Comparison of ENCODE assay signal across 24 cellular contexts in the genomic region with DNA sequence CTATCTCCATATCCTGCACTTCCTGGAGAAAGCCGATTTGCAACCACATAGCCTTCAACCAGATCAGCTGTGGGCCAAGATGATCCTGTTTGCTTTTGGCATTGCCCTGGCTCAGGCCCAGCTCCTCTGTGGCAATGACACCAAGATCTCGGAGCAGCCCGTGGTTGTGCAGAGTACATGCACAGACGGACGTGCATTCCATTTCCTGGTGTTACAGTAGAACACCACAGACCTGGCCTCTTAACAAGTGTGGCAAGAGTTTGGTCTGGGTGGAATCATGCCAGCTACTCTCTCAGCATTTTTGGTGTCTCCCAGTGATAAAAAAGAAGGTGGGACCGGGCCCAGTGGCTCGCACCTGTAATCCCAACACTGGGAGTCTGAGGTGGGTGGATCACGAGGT. TPM values are rescaled to one million over a fixed set of nuclear protein-coding genes. Genes with fewer than 3 reads are reported as not detected.
DNase-seq lines count a peak whose midpoint lies in the region; ATAC-seq and TF ChIP-seq lines count a peak whose summit lies in the region.
"Had no signal": no experiment of that assay in that cellular context is flagged by ENCODE, and none has a peak within 500 bp of the region (broad histone marks: within the 10 kb centered on the region; RNA-seq: fewer than 3 reads in every experiment).

No MANE protein-coding gene starts in this region.

- intact Hi-C loops in activated CD8-positive, alpha-beta T cell treated with anti-CD3 and anti-CD28 coated beads for 36 hours (cut with micrococcal nuclease), result no loop called here
- intact Hi-C loops in left colon (cut with DNase I, micrococcal nuclease), result no loop called here

- CTCF ChIA-PET in activated CD4-positive, alpha-beta T cell treated with anti-CD3 and anti-CD28 coated beads, Interleukin-2, amount 10 ng/mL, durations not matched to agents 7 days and 5 days (lab: Charles Lee), result interaction anchor here (2.4 kb wide), 1 partner anchor 19 kb away, joined by 11 read pairs; a partner anchor contains a TSS
- CTCF ChIA-PET in activated CD8-positive, alpha-beta T cell treated with anti-CD3 and anti-CD28 coated beads for 36 hours (lab: Charles Lee), result interaction anchor here (0.7 to 2.5 kb wide), 5 partner anchors 16 to 149 kb away, joined by 3 to 16 read pairs (median 4); a partner anchor contains a TSS

- ATAC-seq in activated CD8-positive, alpha-beta T cell treated with anti-CD3 and anti-CD28 coated beads for 36 hours, result no peak
- ATAC-seq in left colon (no peak), GM19467 (IDR thresholded peaks at IDR 0.05; ENCODE audit: unreplicated experiment) (no peak)
- ATAC-seq: GM12878, PC-3 had no signal

- no peak overlapping the region for H3K4me3 Mint-ChIP-seq in activated CD4-positive, alpha-beta T cell treated with anti-CD3 and anti-CD28 coated beads, Interleukin-2, amount 10 ng/mL, durations not matched to agents 7 days and 5 days
- no peak overlapping the region for H3K4me3 Mint-ChIP-seq in activated CD8-positive, alpha-beta T cell treated with anti-CD3 and anti-CD28 coated beads for 36 hours
- H3K4me3 Mint-ChIP-seq: nephron progenitor cell had no signal

- POLR2A ChIA-PET in activated CD4-positive, alpha-beta T cell treated with anti-CD3 and anti-CD28 coated beads, Interleukin-2, amount 10 ng/mL, durations not matched to agents 7 days and 5 days (lab: Charles Lee), result no interaction called here
- POLR2A ChIA-PET in activated CD8-positive, alpha-beta T cell treated with anti-CD3 and anti-CD28 coated beads for 36 hours (lab: Charles Lee), result interaction anchor here (4.0 kb wide), 1 partner anchor 20 kb away, joined by 34 read pairs; a partner anchor contains a TSS

- no peak for DNase-seq in activated CD4-positive, alpha-beta T cell treated with anti-CD3 and anti-CD28 coated beads, Interleukin-2, amount 10 ng/mL, durations not matched to agents 7 days and 5 days
- no peak for DNase-seq in activated CD4-positive, alpha-beta T cell treated with anti-CD3 and anti-CD28 coated beads, Interleukin-2, amount 50 U/mL, for 4 hours
- DNase-seq in Caki2 (ENCODE audit: low read depth) (peak; percentile 59), iris pigment epithelial cell (ENCODE audit: low read depth) (peak; percentile 34), COLO829 (ENCODE audit: low spot score) (no peak), left colon (no peak)
- no peak for DNase-seq in activated CD8-positive, alpha-beta T cell treated with anti-CD3 and anti-CD28 coated beads for 36 hours
- DNase-seq: 8988T; activated CD8-positive, alpha-beta memory T cell treated with anti-CD3 and anti-CD28 coated beads, Interleukin-2, amount 50 U/mL, for 4 hours; activated effector memory CD4-positive, alpha-beta T cell treated with anti-CD3 and anti-CD28 coated beads, Interleukin-2, amount 50 U/mL, for 16 hours; brain microvascular endothelial cell; DMS153; foreskin fibroblast; hypothalamus; kidney; mesendoderm; NCI-H1694; NCI-H345; nephron progenitor cell; PC-3; posterior cingulate gyrus; stimulated activated CD4-positive, alpha-beta T cell treated with anti-CD3 and anti-CD28 coated beads, Interleukin-4, amount 100 ng/mL, for 4 hours had no signal

- peaks cover 93% of the 10 kb centered on the region for H3K4me1 Mint-ChIP-seq in activated CD4-positive, alpha-beta T cell treated with anti-CD3 and anti-CD28 coated beads, Interleukin-2, amount 10 ng/mL, durations not matched to agents 7 days and 5 days
- peaks cover 87% of the 10 kb centered on the region for H3K4me1 Mint-ChIP-seq in activated CD8-positive, alpha-beta T cell treated with anti-CD3 and anti-CD28 coated beads for 36 hours (ENCODE audit: low read depth)
- H3K4me1 Mint-ChIP-seq: nephron progenitor cell had no signal

- no peak for TF ChIP-seq CTCF in activated CD8-positive, alpha-beta T cell treated with anti-CD3 and anti-CD28 coated beads for 36 hours (IDR thresholded peaks at IDR 0.05)

- H3K27me3 Mint-ChIP-seq in activated CD4-positive, alpha-beta T cell treated with anti-CD3 and anti-CD28 coated beads, Interleukin-2, amount 10 ng/mL, durations not matched to agents 7 days and 5 days, result no peaks in the 10 kb centered on the region
- no peaks in the 10 kb centered on the region for H3K27me3 Mint-ChIP-seq in activated CD8-positive, alpha-beta T cell treated with anti-CD3 and anti-CD28 coated beads for 36 hours

- H3K9me3 Mint-ChIP-seq in activated CD4-positive, alpha-beta T cell treated with anti-CD3 and anti-CD28 coated beads, Interleukin-2, amount 10 ng/mL, durations not matched to agents 7 days and 5 days, result peaks cover 9% of the 10 kb centered on the region
- H3K9me3 Mint-ChIP-seq in activated CD8-positive, alpha-beta T cell treated with anti-CD3 and anti-CD28 coated beads for 36 hours, result peaks cover 10% of the 10 kb centered on the region
- H3K9me3 Mint-ChIP-seq: nephron progenitor cell had no signal

- H3K27ac Mint-ChIP-seq in activated CD4-positive, alpha-beta T cell treated with anti-CD3 and anti-CD28 coated beads, Interleukin-2, amount 10 ng/mL, durations not matched to agents 7 days and 5 days, result peak overlapping the region; percentile 28
- H3K27ac Mint-ChIP-seq in activated CD8-positive, alpha-beta T cell treated with anti-CD3 and anti-CD28 coated beads for 36 hours, result peak overlapping the region; percentile 41
- H3K27ac Mint-ChIP-seq: nephron progenitor cell had no signal

- in situ Hi-C loops in Caki2 (cut with HindIII; ENCODE audit: low pct_unique_long_range_greater_than_20kb, low sequenced_read_pairs), result no loop called here

- peaks cover 67% of the 10 kb centered on the region for H3K36me3 Mint-ChIP-seq in activated CD4-positive, alpha-beta T cell treated with anti-CD3 and anti-CD28 coated beads, Interleukin-2, amount 10 ng/mL, durations not matched to agents 7 days and 5 days (ENCODE audit: low read depth)
- H3K36me3 Mint-ChIP-seq in activated CD8-positive, alpha-beta T cell treated with anti-CD3 and anti-CD28 coated beads for 36 hours (ENCODE audit: low read depth), result peaks cover 69% of the 10 kb centered on the region

RNA-seq across cellular contexts. Expression of a gene that starts 20.0 kb away (rescaled TPM):
- 10 to 100 TPM; 52.1 to 57.0 TPM for total RNA-seq in activated CD4-positive, alpha-beta T cell treated with anti-CD3 and anti-CD28 coated beads, Interleukin-2, amount 10 ng/mL, durations not matched to agents 7 days and 5 days
- 22.0 and 23.6 TPM in 2 replicates for total RNA-seq in Caki2 (2014; rRNA removed; shearing (Covaris generic); ENCODE audit: low replicate concordance)
- total RNA-seq in activated CD8-positive, alpha-beta T cell treated with anti-CD3 and anti-CD28 coated beads for 36 hours, result 10 to 100 TPM; 57.8 to 67.5 TPM
- total RNA-seq in left colon, result 10 to 100 TPM; 19.8 to 22.9 TPM

Comparison
In these comparisons a context has a peak if more than half of its experiments do, and no peak if none do; other contexts are left out.
1. DNase-seq: peak in Caki2 (single experiment) and iris pigment epithelial cell (single experiment); none in activated CD4-positive, alpha-beta T cell treated with anti-CD3 and anti-CD28 coated beads, Interleukin-2, amount 10 ng/mL, durations not matched to agents 7 days and 5 days (single experiment), activated CD4-positive, alpha-beta T cell treated with anti-CD3 and anti-CD28 coated beads, Interleukin-2, amount 50 U/mL, for 4 hours (0 of 2), activated CD8-positive, alpha-beta T cell treated with anti-CD3 and anti-CD28 coated beads for 36 hours (single experiment), COLO829 (single experiment) and left colon (0 of 2).